36 cellular contexts compared by ENCODE assay signal in genomic region chr12:113475451-113476085, GRCh38. TPM values are rescaled to one million over a fixed set of nuclear protein-coding genes. Genes with fewer than 3 reads are reported as not detected.
DNase-seq lines count a peak whose midpoint lies in the region; ATAC-seq, FAIRE-seq and TF ChIP-seq lines count a peak whose summit lies in the region.
"Had no signal": no experiment of that assay in that cellular context is flagged by ENCODE, and none has a peak within 500 bp of the region (broad histone marks: within the 10 kb centered on the region; RNA-seq: fewer than 3 reads in every experiment).

No MANE protein-coding gene starts in this region.

- H2AFZ ChIP-seq in SK-N-SH (ENCODE audit: low read depth) (no peak overlapping the region), neuron (ENCODE audit: low read depth, low read length) (no peak overlapping the region)

- H3K4me3 Mint-ChIP-seq in endodermal cell = peak overlapping the region; percentile 23
- H3K4me3 Mint-ChIP-seq: activated CD4-positive, alpha-beta memory T cell treated with anti-CD3 and anti-CD28 coated beads for 36 hours; HFFc6 had no signal

- H3K27ac ChIP-seq in SK-N-SH (ENCODE audit: low read depth in 2 of 2, low read length in 1 of 2) (no peak overlapping the region), HUES48 (ENCODE audit: low read depth, low read length) (peak overlapping the region; percentile 40), endodermal cell (ENCODE audit: low read depth, low read length) (no peak overlapping the region), coronary artery (no peak overlapping the region)
- H3K27ac ChIP-seq: C4-2B, lower lobe of right lung, suprapubic skin, upper lobe of left lung had no signal

- CTCF ChIA-PET in SK-N-SH (lab: Yijun Ruan, JAX) = interaction anchor here (4.4 kb wide), 1 partner anchor 13 kb away, joined by 32 read pairs; no protein-coding TSS in a partner anchor

- H3K27me3 Mint-ChIP-seq in endodermal cell (ENCODE audit: insufficient read depth) = peaks cover 98% of the 10 kb centered on the region

- no peaks in the 10 kb centered on the region for H3K79me2 ChIP-seq in SK-N-SH (ENCODE audit: insufficient read depth)

- H3F3A ChIP-seq in SK-N-SH (replicated peaks; ENCODE audit: insufficient read depth) = no peaks in the 10 kb centered on the region

- no peak for FAIRE-seq in urothelium cell line (lab: Jason Lieb, UNC)
- FAIRE-seq: bronchial epithelial cell, colon, K562, TTC549 had no signal

- H3K9me3 ChIP-seq in SK-N-SH (no peaks in the 10 kb centered on the region), HUES48 (ENCODE audit: control insufficient read depth, insufficient read depth, low read length) (no peaks in the 10 kb centered on the region), endodermal cell (ENCODE audit: control insufficient read depth, low read length) (no peaks in the 10 kb centered on the region), neuron (ENCODE audit: low read length) (no peaks in the 10 kb centered on the region)
- H3K9me3 ChIP-seq: lower lobe of right lung, suprapubic skin, upper lobe of left lung had no signal

- H3K4me3 ChIP-seq in SK-N-SH (ENCODE audit: low read depth in 2 of 2, low read length in 1 of 2) = no peak overlapping the region
- H3K4me3 ChIP-seq in HUES48 (ENCODE audit: low read depth, low read length) = peak overlapping the region; percentile 64
- peak overlapping the region; percentile 66 for H3K4me3 ChIP-seq in endodermal cell (ENCODE audit: low read length)
- H3K4me3 ChIP-seq in neuron (ENCODE audit: low read length) = peak overlapping the region; percentile 54
- H3K4me3 ChIP-seq in coronary artery = no peak overlapping the region
- H3K4me3 ChIP-seq: K562, lower lobe of right lung, suprapubic skin, upper lobe of left lung had no signal

- peaks cover 92% of the 10 kb centered on the region for H3K27me3 ChIP-seq in SK-N-SH (ENCODE audit: insufficient read depth)
- H3K27me3 ChIP-seq in HUES48 (ENCODE audit: control insufficient read depth, insufficient read depth, low read length) = peaks cover 97% of the 10 kb centered on the region
- peaks cover 98% of the 10 kb centered on the region for H3K27me3 ChIP-seq in endodermal cell (ENCODE audit: control insufficient read depth, insufficient read depth, low read length, poor library complexity, severe bottlenecking)
- peaks cover 93% of the 10 kb centered on the region for H3K27me3 ChIP-seq in neuron (ENCODE audit: insufficient read depth, low read length)

- H3K4me1 ChIP-seq in SK-N-SH (ENCODE audit: control insufficient read depth in 1 of 2, insufficient read depth in 2 of 2, low read depth in 1 of 2, low read length in 1 of 2) (no peaks in the 10 kb centered on the region; a peak in 1 of 4 replicates), HUES48 (ENCODE audit: control insufficient read depth, insufficient read depth, low read length) (peaks cover 54% of the 10 kb centered on the region), endodermal cell (ENCODE audit: control insufficient read depth, insufficient read depth, low read length) (peaks cover 14% of the 10 kb centered on the region), neuron (ENCODE audit: insufficient read depth, low read length) (peaks cover 18% of the 10 kb centered on the region)
- H3K4me1 ChIP-seq: lower lobe of right lung, suprapubic skin had no signal

- ATAC-seq in SK-N-SH treated with all-trans-retinoic acid at 6 μM for 48 hours = no peak
- ATAC-seq: activated CD4-positive, CD25-positive, alpha-beta regulatory T cell treated with anti-CD3 and anti-CD28 coated beads, Interleukin-2, amount 50 U/mL, for 24 hours; activated naive CD4-positive, alpha-beta T cell treated with anti-CD3 and anti-CD28 coated beads, Interleukin-2, amount 50 U/mL, for 72 hours; activated T-helper 17 cell treated with anti-CD3 and anti-CD28 coated beads, Interleukin-2, amount 50 U/mL, for 72 hours; K562; lower lobe of right lung; T-helper 17 cell had no signal

- H3K36me3 Mint-ChIP-seq in endodermal cell (ENCODE audit: low read depth) = no peaks in the 10 kb centered on the region

- no peaks in the 10 kb centered on the region for H3K9me3 Mint-ChIP-seq in endodermal cell

- no peak for TF ChIP-seq EP300 in SK-N-SH (IDR thresholded peaks at IDR 0.05; ENCODE audit: borderline replicate concordance in 1 of 2, low read depth in 1 of 2, low read length in 1 of 2)

- DNase-seq in SK-N-SH (peak; percentile 34), endodermal cell (peak; percentile 65), coronary artery (ENCODE audit: low spot score) (no peak), urothelium cell line (ENCODE audit: low spot score) (no peak), SHP77 (lab: John Stamatoyannopoulos, UW) (no peak)
- DNase-seq: 8988T; activated CD4-positive, alpha-beta memory T cell treated with anti-CD3 and anti-CD28 coated beads for 36 hours; anterior cingulate cortex; effector memory CD4-positive, alpha-beta T cell; erythroblast; GDM1; head of caudate nucleus; HFFc6; kidney glomerular epithelial cell; lower lobe of right lung; midbrain; naive B cell; NCI-H1092; NCI-H1694; NCI-H446; stimulated activated naive CD4-positive, alpha-beta T cell; T-helper 17 cell had no signal

- WGBS in SK-N-SH (ENCODE audit: low lambda C conversion rate) = 19% methylated on average over 32 of the region's 46 CpGs
- 0 to 2% methylated on average over 15 to 46 of the region's 46 CpGs for WGBS in endodermal cell (ENCODE audit: insufficient coverage in 1 of 2, insufficient read length in 1 of 2), 2 experiments

- no peak for TF ChIP-seq RAD21 in SK-N-SH (IDR thresholded peaks at IDR 0.05; ENCODE audit: low read length)

- H3K9ac ChIP-seq in SK-N-SH (no peak overlapping the region), HUES48 (ENCODE audit: low read depth, low read length) (no peak overlapping the region), endodermal cell (ENCODE audit: extremely low read depth, low read length, poor library complexity, severe bottlenecking) (no peak overlapping the region)

- peaks cover 40% of the 10 kb centered on the region for H3K4me1 Mint-ChIP-seq in endodermal cell

- no peak for TF ChIP-seq CTCF in SK-N-SH (IDR thresholded peaks at IDR 0.05)
- no peak for TF ChIP-seq CTCF in endodermal cell (conservative IDR thresholded peaks at IDR 0.05)
- no peak for TF ChIP-seq CTCF in coronary artery (IDR thresholded peaks at IDR 0.05)

- POLR2A ChIA-PET in SK-N-SH (lab: Yijun Ruan, JAX) = no interaction called here

- H3K9me2 ChIP-seq in SK-N-SH = no peaks in the 10 kb centered on the region

- H3K27ac Mint-ChIP-seq in endodermal cell = no peak overlapping the region
- H3K27ac Mint-ChIP-seq: activated CD4-positive, alpha-beta memory T cell treated with anti-CD3 and anti-CD28 coated beads for 36 hours; activated T-helper 17 cell treated with anti-CD3 and anti-CD28 coated beads, Interleukin-2, amount 50 U/mL, for 72 hours; HFFc6; T-helper 17 cell had no signal

- H3K36me3 ChIP-seq in SK-N-SH (replicated peaks in 1 of 2; ENCODE audit: control insufficient read depth in 1 of 2, insufficient read depth in 2 of 2, low read length in 1 of 2) (no peaks in the 10 kb centered on the region), HUES48 (ENCODE audit: control insufficient read depth, insufficient read depth, low read length) (no peaks in the 10 kb centered on the region), endodermal cell (ENCODE audit: control insufficient read depth, insufficient read depth, low read length) (no peaks in the 10 kb centered on the region), neuron (ENCODE audit: insufficient read depth, low read length) (no peaks in the 10 kb centered on the region)
- H3K36me3 ChIP-seq: lower lobe of right lung, suprapubic skin, upper lobe of left lung had no signal

- H4K20me1 ChIP-seq in SK-N-SH (ENCODE audit: insufficient read depth) = peaks cover 3% of the 10 kb centered on the region; the same call in 1 of the 2 replicates

- no peak overlapping the region for H3K4me2 ChIP-seq in SK-N-SH

TF ChIP-seq in SK-N-SH, 30 proteins besides CTCF, POLR2A, EP300 and RAD21 (continues in another document):
- TF ChIP-seq ELF1 (IDR thresholded peaks at IDR 0.05) (no peak), MEF2A (IDR thresholded peaks at IDR 0.05; ENCODE audit: borderline replicate concordance, low read depth) (no peak), SMC3 (IDR thresholded peaks at IDR 0.05; ENCODE audit: low read depth, low read length) (no peak), USF1 (IDR thresholded peaks at IDR 0.05; ENCODE audit: borderline replicate concordance, low read depth) (no peak), GATA2 (CRISPR knock-in tag; IDR thresholded peaks at IDR 0.05) (no peak), FOXM1 (IDR thresholded peaks at IDR 0.05; ENCODE audit: low read depth) (no peak)

TF ChIP-seq in SK-N-SH treated with all-trans-retinoic acid at 6 μM for 48 hours, 23 proteins besides CTCF, POLR2A, EP300 and RAD21 (continues in another document):
- TF ChIP-seq BACH2 (CRISPR knock-in tag; IDR thresholded peaks at IDR 0.05; ENCODE audit: borderline replicate concordance) (no peak), SNAI2 (CRISPR knock-in tag; IDR thresholded peaks at IDR 0.05) (no peak), ZFP30 (CRISPR knock-in tag; IDR thresholded peaks at IDR 0.05) (no peak), CREB5 (CRISPR knock-in tag; IDR thresholded peaks at IDR 0.05; ENCODE audit: low read depth) (no peak), ARNTL (CRISPR knock-in tag; IDR thresholded peaks at IDR 0.05; ENCODE audit: borderline replicate concordance, low read depth) (no peak)

RNA-seq across cellular contexts. Expression of gene LHX5, which starts 3.9 kb away (rescaled TPM):
- polyA plus RNA-seq in SK-N-SH (2012; rRNA removed) = not detected in 2 replicates
- not detected in 2 replicates for polyA plus RNA-seq in SK-N-SH (2012; cell fraction: cytosol; rRNA removed)
- polyA plus RNA-seq in SK-N-SH (2012; cell fraction: nucleus; rRNA removed) = 0.01 TPM in 1 of 2 replicates, not detected in the other
- total RNA-seq in endodermal cell = under 1 TPM in 1 of 2 donors, not detected in 1; 0.18 TPM
- polyA plus RNA-seq in endodermal cell (2013, experiment 1 of 2) = 8.2 TPM
- polyA plus RNA-seq in endodermal cell (2013, experiment 2 of 2) = 7.5 TPM
- total RNA-seq: activated CD4-positive, alpha-beta memory T cell treated with anti-CD3 and anti-CD28 coated beads for 36 hours; activated naive CD4-positive, alpha-beta T cell treated with anti-CD3 and anti-CD28 coated beads, Interleukin-2, amount 50 U/mL, for 72 hours; activated T-helper 17 cell treated with anti-CD3 and anti-CD28 coated beads, Interleukin-2, amount 50 U/mL, for 72 hours; HFFc6; lower lobe of right lung; omental fat pad; suprapubic skin; T-helper 17 cell; upper lobe of left lung had no signal

RNA-seq across cellular contexts. Expression of gene SDSL, which starts 53.4 kb away (rescaled TPM):
- polyA plus RNA-seq in SK-N-SH (2012; rRNA removed) = 32.4 and 33.7 TPM in 2 replicates
- polyA plus RNA-seq in SK-N-SH (2012; cell fraction: cytosol; rRNA removed) = 16.7 and 24.6 TPM in 2 replicates
- 28.1 and 36.0 TPM in 2 replicates for polyA plus RNA-seq in SK-N-SH (2012; cell fraction: nucleus; rRNA removed)
- 1 to 10 TPM; 2.4 to 5.7 TPM for total RNA-seq in endodermal cell
- polyA plus RNA-seq in endodermal cell (2013, experiment 1 of 2) = 3.9 TPM
- 6.6 TPM for polyA plus RNA-seq in endodermal cell (2013, experiment 2 of 2)
- total RNA-seq: activated CD4-positive, alpha-beta memory T cell treated with anti-CD3 and anti-CD28 coated beads for 36 hours had no signal

Comparison
In these comparisons a context has a peak if more than half of its experiments do, and no peak if none do; other contexts are left out.
1. DNase-seq: peak in SK-N-SH (single experiment) and endodermal cell (single experiment); none in coronary artery (single experiment), urothelium cell line (single experiment) and SHP77 (0 of 2).
2. H3K4me3 ChIP-seq: peak in HUES48 (single experiment), endodermal cell (single experiment) and neuron (single experiment); none in SK-N-SH (0 of 2) and coronary artery (single experiment).